In the genomic region with DNA sequence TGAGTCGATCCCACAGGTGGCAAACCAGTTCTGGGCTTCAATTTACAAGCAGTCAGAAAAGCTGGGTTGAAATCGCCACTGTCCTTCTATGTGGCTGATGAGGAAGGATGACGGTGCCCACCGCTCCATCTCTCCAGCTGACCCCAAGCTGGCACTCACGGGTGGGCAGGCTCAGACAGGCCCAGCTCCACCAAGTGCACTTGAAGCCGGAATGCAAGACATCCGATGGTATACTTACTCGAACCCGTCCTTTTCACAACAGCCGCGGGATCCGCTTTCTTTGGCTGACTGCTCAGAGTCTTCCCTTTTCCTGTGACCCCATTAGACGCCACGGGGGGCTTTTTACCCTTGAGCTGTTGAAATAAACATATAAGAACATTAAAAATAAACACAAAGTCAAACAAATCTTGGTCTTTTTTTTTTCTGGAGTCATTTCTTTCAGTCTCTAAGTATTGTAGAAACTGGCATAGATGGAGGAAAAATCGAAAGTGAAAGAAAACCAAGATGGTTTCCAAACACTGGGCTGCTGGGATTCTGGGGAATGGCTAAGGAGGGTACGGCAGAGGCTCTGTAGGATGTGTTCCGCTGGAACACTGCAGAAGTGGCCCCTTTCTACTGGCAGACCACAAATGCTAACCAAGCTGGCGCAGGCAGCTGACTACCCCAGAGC, we compare ENCODE assay signal across 15 cellular contexts.
DNase-seq lines count a peak whose midpoint lies in the region; ATAC-seq and TF ChIP-seq lines count a peak whose summit lies in the region.
"Had no signal": no experiment of that assay in that cellular context is flagged by ENCODE, and none has a peak within 500 bp of the region (broad histone marks: within the 10 kb centered on the region; RNA-seq: fewer than 3 reads in every experiment).

No MANE protein-coding gene starts in this region.

- H3K4me3 ChIP-seq in heart right ventricle (peak overlapping the region in 5 of 10 donors; percentile 8 to 42 (median 42)), muscle layer of colon (ENCODE audit: low read depth in 1 of 2, low read length in 2 of 2) (no peak overlapping the region), upper lobe of right lung (peak overlapping the region; percentile 37)
- H3K4me3 ChIP-seq: body of pancreas had no signal

- H3K27me3 Mint-ChIP-seq in CD14-positive monocyte (ENCODE audit: low read depth in 3 of 3), result peaks cover 7 to 9% (median 7%) of the 10 kb centered on the region in 3 donors
- H3K27me3 Mint-ChIP-seq: naive thymus-derived CD8-positive, alpha-beta T cell had no signal

- H3K36me3 Mint-ChIP-seq in CD14-positive monocyte, result peaks cover 0 to 29% of the 10 kb centered on the region in 2 donors

- H3K36me3 ChIP-seq in heart right ventricle (peaks cover 0 to 48% (median 11%) of the 10 kb centered on the region in 9 donors), muscle layer of colon (ENCODE audit: insufficient read depth, low read length) (peaks cover 39% of the 10 kb centered on the region), upper lobe of right lung (peaks cover 23% of the 10 kb centered on the region)

- no peaks in the 10 kb centered on the region for H3K9me3 ChIP-seq in heart right ventricle
- no peaks in the 10 kb centered on the region for H3K9me3 ChIP-seq in muscle layer of colon (ENCODE audit: low read length)
- no peaks in the 10 kb centered on the region for H3K9me3 ChIP-seq in upper lobe of right lung
- H3K9me3 ChIP-seq: body of pancreas had no signal

- H3K27me3 ChIP-seq in heart right ventricle, result no peaks in the 10 kb centered on the region
- no peaks in the 10 kb centered on the region for H3K27me3 ChIP-seq in muscle layer of colon (ENCODE audit: control insufficient read depth in 1 of 2, insufficient read depth in 2 of 2, low read length in 2 of 2)
- H3K27me3 ChIP-seq in upper lobe of right lung, result no peaks in the 10 kb centered on the region
- H3K27me3 ChIP-seq: body of pancreas had no signal

- ATAC-seq in heart right ventricle (no peak), left ventricle myocardium superior (no peak), upper lobe of right lung (no peak), HG03565 (IDR thresholded peaks at IDR 0.05; ENCODE audit: unreplicated experiment) (no peak)
- ATAC-seq: body of pancreas; naive thymus-derived CD8-positive, alpha-beta T cell; PC-3 had no signal

- peak overlapping the region in 1 of 2 donors; percentile 23 for H3K4me3 Mint-ChIP-seq in CD14-positive monocyte
- H3K4me3 Mint-ChIP-seq: immature natural killer cell; naive thymus-derived CD8-positive, alpha-beta T cell had no signal

- intact Hi-C loops in heart right ventricle (cut with DNase I), result loop anchor here in 1 of 10 donors (10.0 kb wide), 1 partner anchor 206 kb away; no protein-coding TSS in a partner anchor
- intact Hi-C loops in left ventricle myocardium superior (cut with micrococcal nuclease), result no loop called here
- intact Hi-C loops in upper lobe of right lung (cut with DNase I), result no loop called here
- intact Hi-C loops in CD14-positive monocyte (cut with micrococcal nuclease), result no loop called here

- TF ChIP-seq CTCF in heart right ventricle (IDR thresholded peaks at IDR 0.05) (no peak), upper lobe of right lung (IDR thresholded peaks at IDR 0.05) (no peak), CD14-positive monocyte (IDR thresholded peaks at IDR 0.05) (no peak)

- WGBS in heart right ventricle, 2 donors, result 72 to 81% methylated on average over 18 of the region's 18 CpGs

- H3K9me3 Mint-ChIP-seq in CD14-positive monocyte, result peaks cover 0 to 3% (median 0%) of the 10 kb centered on the region in 7 donors
- H3K9me3 Mint-ChIP-seq: immature natural killer cell; naive thymus-derived CD8-positive, alpha-beta T cell had no signal

- no peak overlapping the region for H3K9ac ChIP-seq in muscle layer of colon (ENCODE audit: low read length)

- H3K4me1 ChIP-seq in heart right ventricle (peaks cover 18 to 53% (median 39%) of the 10 kb centered on the region in 9 donors), muscle layer of colon (ENCODE audit: insufficient read depth, low read length) (peaks cover 42% of the 10 kb centered on the region), upper lobe of right lung (peaks cover 38% of the 10 kb centered on the region)
- H3K4me1 ChIP-seq: body of pancreas had no signal

- H3K27ac Mint-ChIP-seq in CD14-positive monocyte, result no peak overlapping the region

- DNase-seq in heart right ventricle (no peak), left ventricle myocardium superior (no peak), upper lobe of right lung (peak; percentile 11), CD14-positive monocyte (ENCODE audit: low spot score) (no peak)
- DNase-seq in activated CD8-positive, alpha-beta memory T cell treated with anti-CD3 and anti-CD28 coated beads, Interleukin-2, amount 50 U/mL, for 48 hours, result no peak
- DNase-seq: C1 segment of cervical spinal cord; immature natural killer cell; naive thymus-derived CD8-positive, alpha-beta T cell; NCI-H2171 treated with DMSO at 0.1 percent for 48 hours; PC-3; T-helper 9 cell had no signal

- H3K27ac ChIP-seq in heart right ventricle (peak overlapping the region in 8 of 10 donors; percentile 18 to 76 (median 52)), cingulate gyrus (ENCODE audit: low read depth, low read length) (peak overlapping the region; percentile 39), muscle layer of colon (ENCODE audit: low read depth, low read length) (peak overlapping the region; percentile 21), upper lobe of right lung (peak overlapping the region; percentile 77)
- H3K27ac ChIP-seq: body of pancreas had no signal

- peaks cover 14% of the 10 kb centered on the region for H3K4me1 Mint-ChIP-seq in CD14-positive monocyte

Comparison
In these comparisons a context has a peak if more than half of its experiments do, and no peak if none do; other contexts are left out.
1. H3K27ac ChIP-seq: peak in every context shown above with its lines; median percentile 77 in upper lobe of right lung; 52 in heart right ventricle; 39 in cingulate gyrus; 21 in muscle layer of colon.